In the genomic region with DNA sequence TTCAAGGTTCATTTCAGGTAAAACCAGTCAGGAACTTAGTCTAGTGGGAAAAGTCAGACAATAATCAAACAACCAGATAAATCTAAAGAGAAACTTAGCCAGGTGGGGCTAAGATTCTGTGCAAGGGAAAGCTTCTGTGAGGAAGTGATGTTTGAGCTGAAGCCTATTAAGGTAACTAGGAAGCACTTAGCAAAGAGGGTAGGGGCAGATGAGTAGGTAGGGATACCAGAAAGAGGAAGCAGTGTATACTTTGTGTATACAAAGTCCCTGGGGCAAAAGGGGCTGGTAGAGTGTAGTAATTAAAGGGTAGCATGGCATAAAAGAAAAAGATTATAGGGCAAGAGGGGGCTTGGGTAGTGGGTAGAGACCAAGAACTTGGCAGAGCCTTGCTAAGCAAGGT, we compare ENCODE assay signal across 18 cellular contexts. TPM values are rescaled to one million over a fixed set of nuclear protein-coding genes. Genes with fewer than 3 reads are reported as not detected.
DNase-seq lines count a peak whose midpoint lies in the region; ATAC-seq and TF ChIP-seq lines count a peak whose summit lies in the region.
"Had no signal": no experiment of that assay in that cellular context is flagged by ENCODE, and none has a peak within 500 bp of the region (broad histone marks: within the 10 kb centered on the region; RNA-seq: fewer than 3 reads in every experiment).

No MANE protein-coding gene starts in this region.

- H3K27me3 ChIP-seq in esophagus squamous epithelium (no peaks in the 10 kb centered on the region), foreskin keratinocyte (no peaks in the 10 kb centered on the region)
- H3K27me3 ChIP-seq: transverse colon had no signal

- H3K4me3 Mint-ChIP-seq in T-helper 1 cell treated with Interleukin-12 subunit alpha and Interleukin-12 subunit beta and Interleukin-4 antibody, amounts not matched to agents 30 μg/mL and 1 μg/mL, for 36 hours: no peak overlapping the region
- H3K4me3 Mint-ChIP-seq in activated T-helper 17 cell treated with anti-CD3 and anti-CD28 coated beads, Interleukin-2, amount 50 U/mL, for 72 hours: no peak overlapping the region
- H3K4me3 Mint-ChIP-seq: activated T-cell treated with anti-CD3 and anti-CD28 coated beads, Interleukin-2, amount 50 U/mL, for 24 hours; T-helper 17 cell had no signal

- DNase-seq in T-helper 1 cell (no peak), GM20000 (ENCODE audit: low spot score) (peak; percentile 20), OCI-LY7 (ENCODE audit: low spot score) (peak; percentile 82), esophagus squamous epithelium (lab: John Stamatoyannopoulos, UW) (no peak), foreskin keratinocyte (no peak), NCI-H226 (no peak)
- DNase-seq: activated CD4-positive, alpha-beta T cell treated with anti-CD3 and anti-CD28 coated beads for 48 hours; activated T-cell treated with anti-CD3 and anti-CD28 coated beads, Interleukin-2, amount 50 U/mL, for 24 hours; Caco-2; islet precursor cell; stimulated activated CD4-positive, alpha-beta T cell treated with anti-CD3 and anti-CD28 coated beads, Interleukin-4, amount 100 ng/mL, for 24 hours; T-helper 17 cell; transverse colon had no signal

- peak overlapping the region; percentile 89 for H2AFZ ChIP-seq in OCI-LY7 (ENCODE audit: low read length)

- CTCF ChIA-PET in OCI-LY7 (lab: Charles Lee; ENCODE audit: unreplicated experiment): no interaction called here

- H3K79me2 ChIP-seq in OCI-LY7 (ENCODE audit: insufficient read depth, low read depth, low read length): no peaks in the 10 kb centered on the region

- POLR2A ChIA-PET in OCI-LY7 (lab: Charles Lee): interaction anchor here (0.6 to 1.3 kb wide), 5 partner anchors 12 to 213 kb away, joined by 3 to 7 read pairs (median 3); partner anchors contain the start of genes DNAJC18 and PROB1

- no peaks in the 10 kb centered on the region for H4K20me1 ChIP-seq in OCI-LY7 (ENCODE audit: insufficient read depth, low read length)

- no peaks in the 10 kb centered on the region for H3K27me3 Mint-ChIP-seq in T-helper 1 cell treated with Interleukin-12 subunit alpha and Interleukin-12 subunit beta and Interleukin-4 antibody, amounts not matched to agents 30 μg/mL and 1 μg/mL, for 36 hours (ENCODE audit: low read depth)
- no peaks in the 10 kb centered on the region for H3K27me3 Mint-ChIP-seq in activated T-helper 17 cell treated with anti-CD3 and anti-CD28 coated beads, Interleukin-2, amount 50 U/mL, for 72 hours
- H3K27me3 Mint-ChIP-seq: activated T-cell treated with anti-CD3 and anti-CD28 coated beads, Interleukin-2, amount 50 U/mL, for 24 hours; T-helper 17 cell had no signal

- H3K27ac ChIP-seq in OCI-LY7 (ENCODE audit: low read depth, low read length, poor library complexity, severe bottlenecking) (peak overlapping the region; percentile 68), esophagus squamous epithelium (peak overlapping the region in 3 of 4 donors; percentile 35 to 65 (median 62)), foreskin keratinocyte (no peak overlapping the region)
- H3K27ac ChIP-seq: epithelial cell of prostate, transverse colon had no signal

- H3K36me3 ChIP-seq in OCI-LY7 (ENCODE audit: insufficient read depth, low read length) (no peaks in the 10 kb centered on the region), esophagus squamous epithelium (no peaks in the 10 kb centered on the region)
- H3K36me3 ChIP-seq: transverse colon had no signal

- H3K9me2 ChIP-seq in OCI-LY7 (ENCODE audit: insufficient read depth, low read length): no peaks in the 10 kb centered on the region

- peaks cover 33% of the 10 kb centered on the region for H3K4me1 Mint-ChIP-seq in T-helper 1 cell treated with Interleukin-12 subunit alpha and Interleukin-12 subunit beta and Interleukin-4 antibody, amounts not matched to agents 30 μg/mL and 1 μg/mL, for 36 hours (ENCODE audit: low read depth)
- H3K4me1 Mint-ChIP-seq in activated T-helper 17 cell treated with anti-CD3 and anti-CD28 coated beads, Interleukin-2, amount 50 U/mL, for 72 hours: peaks cover 27% of the 10 kb centered on the region

- H3K36me3 Mint-ChIP-seq in T-helper 1 cell treated with Interleukin-12 subunit alpha and Interleukin-12 subunit beta and Interleukin-4 antibody, amounts not matched to agents 30 μg/mL and 1 μg/mL, for 36 hours (ENCODE audit: low read depth): peaks cover 8% of the 10 kb centered on the region
- H3K36me3 Mint-ChIP-seq in activated T-helper 17 cell treated with anti-CD3 and anti-CD28 coated beads, Interleukin-2, amount 50 U/mL, for 72 hours (ENCODE audit: low read depth): peaks cover 9% of the 10 kb centered on the region

- peak overlapping the region; percentile 64 for H3K4me2 ChIP-seq in OCI-LY7 (ENCODE audit: low read length)

- H3K4me1 ChIP-seq in OCI-LY7 (ENCODE audit: insufficient read depth, low read length, poor library complexity, severe bottlenecking) (peaks cover 43% of the 10 kb centered on the region), esophagus squamous epithelium (peaks cover 8 to 39% (median 12%) of the 10 kb centered on the region in 3 donors), foreskin keratinocyte (peaks cover 5% of the 10 kb centered on the region)

- peak overlapping the region; percentile 6 for H3K4me3 ChIP-seq in OCI-LY7 (ENCODE audit: low read depth, low read length, poor library complexity, severe bottlenecking)
- H3K4me3 ChIP-seq in esophagus squamous epithelium: no peak overlapping the region
- H3K4me3 ChIP-seq: transverse colon had no signal

- no peaks in the 10 kb centered on the region for H3K9me3 Mint-ChIP-seq in T-helper 1 cell treated with Interleukin-12 subunit alpha and Interleukin-12 subunit beta and Interleukin-4 antibody, amounts not matched to agents 30 μg/mL and 1 μg/mL, for 36 hours
- no peaks in the 10 kb centered on the region for H3K9me3 Mint-ChIP-seq in activated T-helper 17 cell treated with anti-CD3 and anti-CD28 coated beads, Interleukin-2, amount 50 U/mL, for 72 hours
- H3K9me3 Mint-ChIP-seq: activated T-cell treated with anti-CD3 and anti-CD28 coated beads, Interleukin-2, amount 50 U/mL, for 24 hours had no signal

- H3K27ac Mint-ChIP-seq in T-helper 1 cell treated with Interleukin-12 subunit alpha and Interleukin-12 subunit beta and Interleukin-4 antibody, amounts not matched to agents 30 μg/mL and 1 μg/mL, for 36 hours: peak overlapping the region; percentile 37
- H3K27ac Mint-ChIP-seq in activated T-helper 17 cell treated with anti-CD3 and anti-CD28 coated beads, Interleukin-2, amount 50 U/mL, for 72 hours: no peak overlapping the region
- H3K27ac Mint-ChIP-seq: activated T-cell treated with anti-CD3 and anti-CD28 coated beads, Interleukin-2, amount 50 U/mL, for 24 hours; T-helper 17 cell had no signal

- intact Hi-C loops in OCI-LY7 (cut with micrococcal nuclease; ENCODE audit: unreplicated experiment) (loop anchor here (10.0 kb wide), 1 partner anchor 213 kb away; the partner anchor contains the start of gene SIL1), esophagus squamous epithelium (cut with DNase I) (no loop called here)

- TF ChIP-seq CTCF in GM20000 (IDR thresholded peaks at IDR 0.05; ENCODE audit: extremely low read depth, missing control alignments) (no peak), OCI-LY7 (conservative IDR thresholded peaks at IDR 0.05; ENCODE audit: low read length) (no peak), esophagus squamous epithelium (IDR thresholded peaks at IDR 0.05) (no peak), foreskin keratinocyte (conservative IDR thresholded peaks at IDR 0.05) (no peak)

- BruUV-seq in OCI-LY7 (replicated peaks; lab: Mats Ljungman, UMichigan): no TSS peak

- no peaks in the 10 kb centered on the region for H3K9me3 ChIP-seq in OCI-LY7 (ENCODE audit: low read length)
- H3K9me3 ChIP-seq in esophagus squamous epithelium: no peaks in the 10 kb centered on the region
- H3K9me3 ChIP-seq: Caco-2, transverse colon had no signal

- ATAC-seq in foreskin keratinocyte: no peak
- no peak for ATAC-seq in activated T-helper 17 cell treated with anti-CD3 and anti-CD28 coated beads, Interleukin-2, amount 50 U/mL, for 72 hours (replicated peaks)
- ATAC-seq: T-helper 17 cell had no signal

- no peak for TF ChIP-seq POLR2A in esophagus squamous epithelium (IDR thresholded peaks at IDR 0.05)

RNA-seq across cellular contexts. Expression of gene SPATA24, which starts 3.6 kb away (rescaled TPM):
- 12.0 and 12.4 TPM in 2 replicates for total RNA-seq in OCI-LY7 (2014; rRNA removed; shearing (Covaris generic))
- total RNA-seq in OCI-LY7 (2022): 9.4 and 10.8 TPM in 2 replicates
- 1 to 10 TPM; 1.5 to 5.9 (median 5.5) TPM for total RNA-seq in esophagus squamous epithelium
- total RNA-seq in foreskin keratinocyte: 2.8 and 3.8 TPM in 2 replicates
- 5.3 and 5.7 TPM in 2 replicates for polyA plus RNA-seq in foreskin keratinocyte
- 1 to 10 TPM; 5.6 to 9.2 TPM for total RNA-seq in activated T-helper 17 cell treated with anti-CD3 and anti-CD28 coated beads, Interleukin-2, amount 50 U/mL, for 72 hours

RNA-seq across cellular contexts. Expression of gene PROB1, which starts 12.6 kb away (rescaled TPM):
- 4.4 and 4.6 TPM in 2 replicates for total RNA-seq in OCI-LY7 (2014; rRNA removed; shearing (Covaris generic))
- total RNA-seq in OCI-LY7 (2022): 4.6 and 5.9 TPM in 2 replicates
- 1 to 10 TPM in 3 of 4 donors, under 1 TPM in 1; 0.95 to 1.8 (median 1.0) TPM for total RNA-seq in esophagus squamous epithelium
- 1.4 and 1.6 TPM in 2 replicates for total RNA-seq in foreskin keratinocyte
- polyA plus RNA-seq in foreskin keratinocyte: 1.6 TPM in 2 replicates
- total RNA-seq in activated T-helper 17 cell treated with anti-CD3 and anti-CD28 coated beads, Interleukin-2, amount 50 U/mL, for 72 hours: 1 to 10 TPM; 4.7 to 6.4 TPM
- total RNA-seq: H4 had no signal

RNA-seq across cellular contexts. Expression of gene MZB1, which starts 17.8 kb away (rescaled TPM):
- total RNA-seq in OCI-LY7 (2014; rRNA removed; shearing (Covaris generic)): 1,014 and 1,052 TPM in 2 replicates
- 727 and 819 TPM in 2 replicates for total RNA-seq in OCI-LY7 (2022)
- 10 to 100 TPM in 1 of 4 donors, 1 to 10 TPM in 1, under 1 TPM in 2; 0.49 to 11.0 (median 2.0) TPM for total RNA-seq in esophagus squamous epithelium
- 0.21 TPM in 1 of 2 replicates, not detected in the other for total RNA-seq in foreskin keratinocyte
- 0.12 TPM in 1 of 2 replicates, not detected in the other for polyA plus RNA-seq in foreskin keratinocyte
- total RNA-seq in activated T-helper 17 cell treated with anti-CD3 and anti-CD28 coated beads, Interleukin-2, amount 50 U/mL, for 72 hours: 10 to 100 TPM; 39.9 to 55.2 TPM
- total RNA-seq: Caco-2, H4, MCF 10A had no signal

RNA-seq across cellular contexts. Expression of gene SLC23A1, which starts 24.4 kb away (rescaled TPM):
- 14.6 and 20.3 TPM in 2 replicates for total RNA-seq in OCI-LY7 (2014; rRNA removed; shearing (Covaris generic))
- total RNA-seq in OCI-LY7 (2022) (63.1 and 67.9 TPM in 2 replicates), esophagus squamous epithelium (1 to 10 TPM in 1 of 4 donors, not detected in 3; 6.4 TPM), foreskin keratinocyte (not detected in 2 replicates)
- polyA plus RNA-seq in foreskin keratinocyte: not detected in 2 replicates
- 1 to 10 TPM in 1 of 2 donors, under 1 TPM in 1; 0.95 to 1.6 TPM for total RNA-seq in activated T-helper 17 cell treated with anti-CD3 and anti-CD28 coated beads, Interleukin-2, amount 50 U/mL, for 72 hours
- total RNA-seq: H4, MCF 10A, T-helper 17 cell had no signal

RNA-seq across cellular contexts. Expression of gene DNAJC18, which starts 31.8 kb away (rescaled TPM):
- 1.2 and 2.5 TPM in 2 replicates for total RNA-seq in OCI-LY7 (2014; rRNA removed; shearing (Covaris generic))
- total RNA-seq in OCI-LY7 (2022) (7.1 and 12.6 TPM in 2 replicates), esophagus squamous epithelium (1 to 10 TPM in 3 of 4 donors, under 1 TPM in 1; 0.53 to 6.9 (median 3.9) TPM), foreskin keratinocyte (5.8 and 9.2 TPM in 2 replicates)
- 7.6 and 10.1 TPM in 2 replicates for polyA plus RNA-seq in foreskin keratinocyte
- 10 to 100 TPM; 23.4 to 41.5 TPM for total RNA-seq in activated T-helper 17 cell treated with anti-CD3 and anti-CD28 coated beads, Interleukin-2, amount 50 U/mL, for 72 hours

Comparison
In these comparisons a context has a peak if more than half of its experiments do, and no peak if none do; other contexts are left out.
1. DNase-seq: peak in GM20000 (single experiment) and OCI-LY7 (single experiment); none in T-helper 1 cell (0 of 5), esophagus squamous epithelium (single experiment), foreskin keratinocyte (0 of 2) and NCI-H226 (single experiment).
2. RNA of gene MZB1, which starts 17.8 kb away (total RNA-seq): 727 to 1,052 TPM in OCI-LY7; 39.9 to 55.2 TPM in activated T-helper 17 cell treated with anti-CD3 and anti-CD28 coated beads, Interleukin-2, amount 50 U/mL, for 72 hours, 0.49 to 11.0 TPM in esophagus squamous epithelium and 0.21 TPM in foreskin keratinocyte; every median in the first group is over 10 times any median in the second.